In genomic region chr7:120464104-120464503, GRCh38 we compare ENCODE assay signal across 33 cellular contexts.
"Had no signal": no experiment of that assay in that cellular context is flagged by ENCODE, and none has a peak within 500 bp of the region (broad histone marks: within the 10 kb centered on the region; RNA-seq: fewer than 3 reads in every experiment).

No MANE protein-coding gene starts in this region.

- H3K4me1 ChIP-seq: adrenal gland, ascending aorta, body of pancreas, breast epithelium had no signal

- H3K27ac ChIP-seq: adrenal gland, ascending aorta, body of pancreas, brain microvascular endothelial cell, breast epithelium, cardiac muscle cell had no signal

- FAIRE-seq: astrocyte, bronchial epithelial cell had no signal

- H3K9me3 ChIP-seq: adrenal gland, ascending aorta, body of pancreas, breast epithelium had no signal

- ATAC-seq: activated naive CD4-positive, alpha-beta T cell treated with anti-CD3 and anti-CD28 coated beads, Interleukin-2, amount 50 U/mL, for 72 hours; activated naive CD8-positive, alpha-beta T cell treated with anti-CD3 and anti-CD28 coated beads, Interleukin-2, amount 50 U/mL, for 24 hours; activated T-cell treated with anti-CD3 and anti-CD28 coated beads, Interleukin-2, amount 50 U/mL, for 4 hours; activated T-cell treated with anti-CD3 and anti-CD28 coated beads, Interleukin-2, amount 50 U/mL, for 72 hours; activated T-helper 17 cell treated with anti-CD3 and anti-CD28 coated beads, Interleukin-2, amount 50 U/mL, for 72 hours; body of pancreas had no signal

- H3K4me3 ChIP-seq: adrenal gland, ascending aorta, body of pancreas, breast epithelium, cardiac muscle cell had no signal

- H3K36me3 ChIP-seq: adrenal gland, ascending aorta, brain microvascular endothelial cell, breast epithelium, cardiac muscle cell had no signal

- DNase-seq: activated effector memory CD4-positive, alpha-beta T cell treated with anti-CD3 and anti-CD28 coated beads, Interleukin-2, amount 50 U/mL, for 16 hours; activated effector memory CD4-positive, alpha-beta T cell treated with Interleukin-2 at 50 U/mL for 16 hours; activated gamma-delta T cell; activated gamma-delta T cell treated with Interleukin-2 at 50 U/mL for 16 hours; activated naive CD4-positive, alpha-beta T cell; activated naive CD4-positive, alpha-beta T cell treated with anti-CD3 and anti-CD28 coated beads for 36 hours; activated naive CD4-positive, alpha-beta T cell treated with anti-CD3 and anti-CD28 coated beads, Interleukin-2, amount 10 ng/mL, durations not matched to agents 7 days and 5 days; activated naive CD4-positive, alpha-beta T cell treated with anti-CD3 and anti-CD28 coated beads, Interleukin-2, amount 50 U/mL, for 16 hours; activated naive CD4-positive, alpha-beta T cell treated with Interleukin-2 at 50 U/mL for 16 hours; activated naive CD8-positive, alpha-beta T cell treated with anti-CD3 and anti-CD28 coated beads for 36 hours; activated naive CD8-positive, alpha-beta T cell treated with anti-CD3 and anti-CD28 coated beads, Interleukin-2, amount 10 ng/mL, durations not matched to agents 7 days and 5 days; activated naive CD8-positive, alpha-beta T cell treated with anti-CD3 and anti-CD28 coated beads, Interleukin-2, amount 50 U/mL, for 24 hours; activated T-cell treated with anti-CD3 and anti-CD28 coated beads, Interleukin-2, amount 50 U/mL, for 24 hours; activated T-cell treated with anti-CD3 and anti-CD28 coated beads, Interleukin-2, amount 50 U/mL, for 4 hours; activated T-cell treated with anti-CD3 and anti-CD28 coated beads, Interleukin-2, amount 50 U/mL, for 48 hours; activated T-cell treated with anti-CD3 and anti-CD28 coated beads, Interleukin-2, amount 50 U/mL, for 72 hours; adrenal gland; amniotic stem cell; amygdala; anterior cingulate cortex; aorta; body of pancreas; brain microvascular endothelial cell; caudate nucleus; central memory CD4-positive, alpha-beta T cell; cerebellar nuclear complex had no signal

- H3K27me3 ChIP-seq: adrenal gland, ascending aorta, body of pancreas, brain microvascular endothelial cell, breast epithelium, cardiac muscle cell had no signal
